ENCODE assay signal across 8 cellular contexts in the genomic region with DNA sequence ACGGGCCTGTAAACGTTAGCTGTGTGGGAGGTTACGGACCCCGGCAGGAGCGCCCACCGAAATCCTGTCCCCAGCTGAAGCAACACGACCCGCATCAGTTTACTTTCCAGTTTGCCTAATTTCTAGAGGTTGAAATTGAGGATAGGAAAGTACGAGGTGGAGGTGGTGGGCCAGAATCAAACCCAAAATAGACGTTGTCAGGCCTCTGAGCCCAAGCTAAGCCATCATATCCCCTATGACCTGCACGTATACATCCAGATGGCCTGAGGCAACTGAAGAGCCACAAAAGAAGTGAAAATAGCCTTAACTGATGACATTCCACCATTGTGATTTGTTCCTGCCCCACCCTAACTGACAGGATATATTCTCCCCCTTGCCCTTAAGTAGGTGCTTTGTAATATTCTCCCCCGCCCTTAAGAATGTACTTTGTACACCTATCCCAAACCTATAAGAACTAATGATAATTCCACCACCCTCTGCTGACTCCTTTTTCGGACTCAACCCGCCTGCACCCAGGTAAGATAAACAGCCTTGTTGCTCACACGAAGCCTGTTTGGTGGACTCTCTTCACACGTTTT. TPM values are rescaled to one million over a fixed set of nuclear protein-coding genes. Genes with fewer than 3 reads are reported as not detected.
DNase-seq lines count a peak whose midpoint lies in the region; ATAC-seq and TF ChIP-seq lines count a peak whose summit lies in the region.
"Not testable (repeated sequence)": the region's sequence is repeated elsewhere in the genome, so short reads cannot be mapped to it uniquely, and the experiment has no call there.

No MANE protein-coding gene starts in this region.

- CTCF ChIA-PET in RWPE1 (lab: Yijun Ruan, JAX) = interaction anchor here (0.7 to 2.0 kb wide), 3 partner anchors 28 to 1194 kb away, joined by 3 to 5 read pairs (median 3); no protein-coding TSS in a partner anchor

- peaks cover 40% of the 10 kb centered on the region for H3K4me1 Mint-ChIP-seq in stimulated activated effector memory CD8-positive, alpha-beta T cell treated with anti-CD3 and anti-CD28 coated beads, Interleukin-12 subunit alpha, Interleukin-12 subunit beta, amount 100 ng/mL, for 72 hours

- H3K4me1 ChIP-seq in BE2C = not testable (repeated sequence)
- peaks cover 40% of the 10 kb centered on the region for H3K4me1 ChIP-seq in mononuclear cell (ENCODE audit: insufficient read depth, low read length)

- TF ChIP-seq CTCF in BE2C (IDR thresholded peaks at IDR 0.05; ENCODE audit: low read depth, low read length); RWPE1 (conservative IDR thresholded peaks at IDR 0.05; ENCODE audit: low read depth); fibroblast of mammary gland (conservative IDR thresholded peaks at IDR 0.05; ENCODE audit: control insufficient read depth, insufficient read depth, low read depth, low read length): not testable (repeated sequence)

- peak overlapping the region; percentile 78 for H3K4me3 Mint-ChIP-seq in stimulated activated effector memory CD8-positive, alpha-beta T cell treated with anti-CD3 and anti-CD28 coated beads, Interleukin-12 subunit alpha, Interleukin-12 subunit beta, amount 100 ng/mL, for 72 hours

- ATAC-seq in GM21360 (IDR thresholded peaks at IDR 0.05; ENCODE audit: unreplicated experiment) (peak; percentile 13), HG03066 (IDR thresholded peaks at IDR 0.05; ENCODE audit: low read depth, unreplicated experiment) (peak; percentile 12)
- not testable (repeated sequence) for ATAC-seq in stimulated activated effector memory CD8-positive, alpha-beta T cell treated with anti-CD3 and anti-CD28 coated beads, Interleukin-12 subunit alpha, Interleukin-12 subunit beta, amount 100 ng/mL, for 72 hours

- H3K27ac ChIP-seq in RWPE1 (peak overlapping the region; percentile 89), angular gyrus (ENCODE audit: low read depth, low read length) (peak overlapping the region; percentile 96)

- H3K9me3 Mint-ChIP-seq in stimulated activated effector memory CD8-positive, alpha-beta T cell treated with anti-CD3 and anti-CD28 coated beads, Interleukin-12 subunit alpha, Interleukin-12 subunit beta, amount 100 ng/mL, for 72 hours = not testable (repeated sequence)

- not testable (repeated sequence) for DNase-seq in BE2C; RWPE1 (ENCODE audit: low spot score); fibroblast of mammary gland (ENCODE audit: low read depth); stimulated activated effector memory CD8-positive, alpha-beta T cell treated with anti-CD3 and anti-CD28 coated beads, Interleukin-12 subunit alpha, Interleukin-12 subunit beta, amount 100 ng/mL, for 72 hours (ENCODE audit: low spot score in 2 of 2)

- POLR2A ChIA-PET in RWPE1 (lab: Yijun Ruan, JAX; ENCODE audit: low non-redundant PET) = interaction anchor here (0.7 kb wide), 1 partner anchor 126 kb away, joined by 3 read pairs; no protein-coding TSS in a partner anchor

- H3K4me3 ChIP-seq in BE2C (ENCODE audit: low read depth, low read length) = peak overlapping the region; percentile 40
- H3K4me3 ChIP-seq in fibroblast of mammary gland (ENCODE audit: control insufficient read depth, low read depth, low read length) = peak overlapping the region; percentile 44
- peak overlapping the region; percentile 77 for H3K4me3 ChIP-seq in mononuclear cell (ENCODE audit: low read length)

- peaks cover 21% of the 10 kb centered on the region for H3K36me3 Mint-ChIP-seq in stimulated activated effector memory CD8-positive, alpha-beta T cell treated with anti-CD3 and anti-CD28 coated beads, Interleukin-12 subunit alpha, Interleukin-12 subunit beta, amount 100 ng/mL, for 72 hours

- peak overlapping the region; percentile 96 for H3K27ac Mint-ChIP-seq in stimulated activated effector memory CD8-positive, alpha-beta T cell treated with anti-CD3 and anti-CD28 coated beads, Interleukin-12 subunit alpha, Interleukin-12 subunit beta, amount 100 ng/mL, for 72 hours

- H3K27me3 ChIP-seq in BE2C; mononuclear cell (ENCODE audit: insufficient read depth, low read length): not testable (repeated sequence)

- not testable (repeated sequence) for H3K9me3 ChIP-seq in BE2C; mononuclear cell (ENCODE audit: low read depth, low read length)

- H3K36me3 ChIP-seq in BE2C = not testable (repeated sequence)

RNA-seq across cellular contexts. Expression of gene ZNF318, which starts 0.6 kb away (rescaled TPM):
- 13.8 TPM for polyA plus RNA-seq in BE2C (2012; ENCODE audit: insufficient read depth, insufficient read length, low read depth)
- total RNA-seq in mononuclear cell = 22.9 TPM

RNA-seq across cellular contexts. Expression of gene ABCC10, which starts 57.2 kb away (rescaled TPM):
- 27.6 TPM for polyA plus RNA-seq in BE2C (2012; ENCODE audit: insufficient read depth, insufficient read length, low read depth)
- total RNA-seq in mononuclear cell = 12.3 TPM
